Comparison of ENCODE assay signal across 14 cellular contexts in the genomic region with DNA sequence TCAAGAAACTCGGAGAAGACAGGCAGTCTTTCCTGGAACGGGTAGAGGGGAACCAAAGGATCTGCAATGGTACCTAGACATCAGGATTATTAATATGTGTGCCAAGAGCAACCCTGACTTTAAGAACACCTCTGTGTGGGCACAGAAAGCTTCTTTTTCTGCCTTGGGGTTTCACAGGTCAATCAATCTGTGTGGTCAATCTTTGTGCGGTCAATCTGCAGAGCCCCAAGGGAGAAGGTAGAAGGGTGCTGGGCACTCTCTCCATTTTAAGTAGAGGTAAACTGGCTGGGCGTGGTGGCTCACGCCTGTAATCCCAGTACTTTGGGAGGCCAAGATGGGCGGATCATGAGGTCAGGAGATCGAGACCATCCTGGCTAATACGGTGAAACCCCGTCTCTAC.
"Had no signal": no experiment of that assay in that cellular context is flagged by ENCODE, and none has a peak within 500 bp of the region (broad histone marks: within the 10 kb centered on the region; RNA-seq: fewer than 3 reads in every experiment).

No MANE protein-coding gene starts in this region.

- H3K27ac Mint-ChIP-seq: activated CD4-positive, alpha-beta T cell treated with anti-CD3 and anti-CD28 coated beads, Interleukin-2, amount 10 ng/mL, durations not matched to agents 7 days and 5 days; progenitor cell of endocrine pancreas had no signal

- H3K27me3 Mint-ChIP-seq: activated CD4-positive, alpha-beta T cell treated with anti-CD3 and anti-CD28 coated beads, Interleukin-2, amount 10 ng/mL, durations not matched to agents 7 days and 5 days; central memory CD8-positive, alpha-beta T cell; naive B cell; progenitor cell of endocrine pancreas had no signal

- H3K36me3 ChIP-seq: lower lobe of right lung, neutrophil, thyroid gland, uterus had no signal

- H3K4me2 ChIP-seq: SK-N-SH had no signal

- H3K4me1 ChIP-seq: uterus had no signal

- H3K9me2 ChIP-seq: SK-N-SH had no signal

- H3K9me3 ChIP-seq: lower lobe of right lung, neutrophil, SK-N-SH, thyroid gland, uterus had no signal

- H3K27me3 ChIP-seq: neutrophil, thyroid gland, uterus had no signal

- H3K4me3 ChIP-seq: lower lobe of right lung, thyroid gland, uterus had no signal

- H3K4me3 Mint-ChIP-seq: activated CD4-positive, alpha-beta T cell treated with anti-CD3 and anti-CD28 coated beads, Interleukin-2, amount 10 ng/mL, durations not matched to agents 7 days and 5 days; central memory CD8-positive, alpha-beta T cell had no signal

- H3K27ac ChIP-seq: epithelial cell of prostate, lower lobe of right lung, neutrophil, thyroid gland, uterus, VCaP had no signal

- DNase-seq: activated CD4-positive, alpha-beta T cell treated with anti-CD3 and anti-CD28 coated beads, Interleukin-2, amount 10 ng/mL, durations not matched to agents 7 days and 5 days; effector memory CD4-positive, alpha-beta T cell; lower lobe of right lung; naive B cell; SK-N-SH; stimulated activated CD4-positive, alpha-beta T cell treated with anti-CD3 and anti-CD28 coated beads, Interleukin-12 subunit alpha, Interleukin-12 subunit beta, amount 100 ng/mL, for 4 hours; thyroid gland; uterus had no signal

- H3K9me3 Mint-ChIP-seq: activated CD4-positive, alpha-beta T cell treated with anti-CD3 and anti-CD28 coated beads, Interleukin-2, amount 10 ng/mL, durations not matched to agents 7 days and 5 days; activated T-helper 1 cell treated with anti-CD3 and anti-CD28 coated beads, Interleukin-12 subunit alpha, Interleukin-12 subunit beta, Interleukin-2, Interleukin-4 antibody, amounts not matched to agents 30 ng/mL and 10 ng/mL and 1 ng/mL, durations not matched to agents 14 hours and 24 hours and 36 hours; central memory CD8-positive, alpha-beta T cell; naive B cell had no signal
